ENCODE assay signal across 1 cellular context in the genomic region with DNA sequence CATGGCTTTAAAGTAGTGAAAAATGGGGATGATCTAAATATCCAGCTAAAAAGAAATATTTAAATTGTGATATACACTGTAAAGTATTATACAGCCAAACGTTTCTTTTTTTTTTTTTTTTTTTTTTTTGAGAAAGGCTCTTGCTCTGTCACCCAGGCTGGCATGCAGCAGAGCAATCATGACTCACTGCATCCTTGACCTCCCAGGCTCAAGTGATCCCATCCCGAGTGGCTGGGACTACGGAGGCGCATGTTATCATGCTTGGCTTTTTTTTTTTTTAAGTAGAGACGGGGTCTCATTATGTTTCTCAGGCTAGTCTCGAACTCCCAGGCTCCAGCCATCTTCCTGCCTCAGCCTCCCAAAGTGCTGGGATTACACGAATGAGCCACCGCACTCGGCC.
TF ChIP-seq lines count a peak whose summit lies in the region.

No MANE protein-coding gene starts in this region.

TF ChIP-seq in HEK293, 187 proteins besides CTCF, POLR2A, EP300 and RAD21 (continued from another document and continues in another):
- TF ChIP-seq, protein P1, sequence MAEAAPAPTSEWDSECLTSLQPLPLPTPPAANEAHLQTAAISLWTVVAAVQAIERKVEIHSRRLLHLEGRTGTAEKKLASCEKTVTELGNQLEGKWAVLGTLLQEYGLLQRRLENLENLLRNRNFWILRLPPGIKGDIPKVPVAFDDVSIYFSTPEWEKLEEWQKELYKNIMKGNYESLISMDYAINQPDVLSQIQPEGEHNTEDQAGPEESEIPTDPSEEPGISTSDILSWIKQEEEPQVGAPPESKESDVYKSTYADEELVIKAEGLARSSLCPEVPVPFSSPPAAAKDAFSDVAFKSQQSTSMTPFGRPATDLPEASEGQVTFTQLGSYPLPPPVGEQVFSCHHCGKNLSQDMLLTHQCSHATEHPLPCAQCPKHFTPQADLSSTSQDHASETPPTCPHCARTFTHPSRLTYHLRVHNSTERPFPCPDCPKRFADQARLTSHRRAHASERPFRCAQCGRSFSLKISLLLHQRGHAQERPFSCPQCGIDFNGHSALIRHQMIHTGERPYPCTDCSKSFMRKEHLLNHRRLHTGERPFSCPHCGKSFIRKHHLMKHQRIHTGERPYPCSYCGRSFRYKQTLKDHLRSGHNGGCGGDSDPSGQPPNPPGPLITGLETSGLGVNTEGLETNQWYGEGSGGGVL (tag by site-specific recombination; IDR thresholded peaks at IDR 0.05): no peak
- TF ChIP-seq MYNN (tag by site-specific recombination; IDR thresholded peaks at IDR 0.05; ENCODE audit: borderline replicate concordance): no peak
- no peak for TF ChIP-seq ZNF274 (IDR thresholded peaks at IDR 0.05; ENCODE audit: low read length)
- no peak for TF ChIP-seq ZNF274 (tag by site-specific recombination; IDR thresholded peaks at IDR 0.05; ENCODE audit: borderline replicate concordance)
- TF ChIP-seq ZNF473 (tag by site-specific recombination; IDR thresholded peaks at IDR 0.05): no peak
- TF ChIP-seq, protein P2, sequence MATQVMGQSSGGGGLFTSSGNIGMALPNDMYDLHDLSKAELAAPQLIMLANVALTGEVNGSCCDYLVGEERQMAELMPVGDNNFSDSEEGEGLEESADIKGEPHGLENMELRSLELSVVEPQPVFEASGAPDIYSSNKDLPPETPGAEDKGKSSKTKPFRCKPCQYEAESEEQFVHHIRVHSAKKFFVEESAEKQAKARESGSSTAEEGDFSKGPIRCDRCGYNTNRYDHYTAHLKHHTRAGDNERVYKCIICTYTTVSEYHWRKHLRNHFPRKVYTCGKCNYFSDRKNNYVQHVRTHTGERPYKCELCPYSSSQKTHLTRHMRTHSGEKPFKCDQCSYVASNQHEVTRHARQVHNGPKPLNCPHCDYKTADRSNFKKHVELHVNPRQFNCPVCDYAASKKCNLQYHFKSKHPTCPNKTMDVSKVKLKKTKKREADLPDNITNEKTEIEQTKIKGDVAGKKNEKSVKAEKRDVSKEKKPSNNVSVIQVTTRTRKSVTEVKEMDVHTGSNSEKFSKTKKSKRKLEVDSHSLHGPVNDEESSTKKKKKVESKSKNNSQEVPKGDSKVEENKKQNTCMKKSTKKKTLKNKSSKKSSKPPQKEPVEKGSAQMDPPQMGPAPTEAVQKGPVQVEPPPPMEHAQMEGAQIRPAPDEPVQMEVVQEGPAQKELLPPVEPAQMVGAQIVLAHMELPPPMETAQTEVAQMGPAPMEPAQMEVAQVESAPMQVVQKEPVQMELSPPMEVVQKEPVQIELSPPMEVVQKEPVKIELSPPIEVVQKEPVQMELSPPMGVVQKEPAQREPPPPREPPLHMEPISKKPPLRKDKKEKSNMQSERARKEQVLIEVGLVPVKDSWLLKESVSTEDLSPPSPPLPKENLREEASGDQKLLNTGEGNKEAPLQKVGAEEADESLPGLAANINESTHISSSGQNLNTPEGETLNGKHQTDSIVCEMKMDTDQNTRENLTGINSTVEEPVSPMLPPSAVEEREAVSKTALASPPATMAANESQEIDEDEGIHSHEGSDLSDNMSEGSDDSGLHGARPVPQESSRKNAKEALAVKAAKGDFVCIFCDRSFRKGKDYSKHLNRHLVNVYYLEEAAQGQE (tag by site-specific recombination; IDR thresholded peaks at IDR 0.05): no peak
- TF ChIP-seq, protein P3, sequence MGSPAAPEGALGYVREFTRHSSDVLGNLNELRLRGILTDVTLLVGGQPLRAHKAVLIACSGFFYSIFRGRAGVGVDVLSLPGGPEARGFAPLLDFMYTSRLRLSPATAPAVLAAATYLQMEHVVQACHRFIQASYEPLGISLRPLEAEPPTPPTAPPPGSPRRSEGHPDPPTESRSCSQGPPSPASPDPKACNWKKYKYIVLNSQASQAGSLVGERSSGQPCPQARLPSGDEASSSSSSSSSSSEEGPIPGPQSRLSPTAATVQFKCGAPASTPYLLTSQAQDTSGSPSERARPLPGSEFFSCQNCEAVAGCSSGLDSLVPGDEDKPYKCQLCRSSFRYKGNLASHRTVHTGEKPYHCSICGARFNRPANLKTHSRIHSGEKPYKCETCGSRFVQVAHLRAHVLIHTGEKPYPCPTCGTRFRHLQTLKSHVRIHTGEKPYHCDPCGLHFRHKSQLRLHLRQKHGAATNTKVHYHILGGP (tag by site-specific recombination; IDR thresholded peaks at IDR 0.05): no peak
- TF ChIP-seq ZNF175 (tag by site-specific recombination; IDR thresholded peaks at IDR 0.05): no peak
- TF ChIP-seq, protein P4, sequence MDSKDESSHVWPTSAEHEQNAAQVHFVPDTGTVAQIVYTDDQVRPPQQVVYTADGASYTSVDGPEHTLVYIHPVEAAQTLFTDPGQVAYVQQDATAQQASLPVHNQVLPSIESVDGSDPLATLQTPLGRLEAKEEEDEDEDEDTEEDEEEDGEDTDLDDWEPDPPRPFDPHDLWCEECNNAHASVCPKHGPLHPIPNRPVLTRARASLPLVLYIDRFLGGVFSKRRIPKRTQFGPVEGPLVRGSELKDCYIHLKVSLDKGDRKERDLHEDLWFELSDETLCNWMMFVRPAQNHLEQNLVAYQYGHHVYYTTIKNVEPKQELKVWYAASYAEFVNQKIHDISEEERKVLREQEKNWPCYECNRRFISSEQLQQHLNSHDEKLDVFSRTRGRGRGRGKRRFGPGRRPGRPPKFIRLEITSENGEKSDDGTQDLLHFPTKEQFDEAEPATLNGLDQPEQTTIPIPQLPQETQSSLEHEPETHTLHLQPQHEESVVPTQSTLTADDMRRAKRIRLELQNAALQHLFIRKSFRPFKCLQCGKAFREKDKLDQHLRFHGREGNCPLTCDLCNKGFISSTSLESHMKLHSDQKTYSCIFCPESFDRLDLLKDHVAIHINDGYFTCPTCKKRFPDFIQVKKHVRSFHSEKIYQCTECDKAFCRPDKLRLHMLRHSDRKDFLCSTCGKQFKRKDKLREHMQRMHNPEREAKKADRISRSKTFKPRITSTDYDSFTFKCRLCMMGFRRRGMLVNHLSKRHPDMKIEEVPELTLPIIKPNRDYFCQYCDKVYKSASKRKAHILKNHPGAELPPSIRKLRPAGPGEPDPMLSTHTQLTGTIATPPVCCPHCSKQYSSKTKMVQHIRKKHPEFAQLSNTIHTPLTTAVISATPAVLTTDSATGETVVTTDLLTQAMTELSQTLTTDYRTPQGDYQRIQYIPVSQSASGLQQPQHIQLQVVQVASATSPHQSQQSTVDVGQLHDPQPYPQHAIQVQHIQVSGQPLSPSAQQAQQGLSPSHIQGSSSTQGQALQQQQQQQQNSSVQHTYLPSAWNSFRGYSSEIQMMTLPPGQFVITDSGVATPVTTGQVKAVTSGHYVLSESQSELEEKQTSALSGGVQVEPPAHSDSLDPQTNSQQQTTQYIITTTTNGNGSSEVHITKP (tag by site-specific recombination; IDR thresholded peaks at IDR 0.05): peak; percentile 42; the same call in 1 of the 2 replicates
- TF ChIP-seq ZNF830 (tag by site-specific recombination; IDR thresholded peaks at IDR 0.05; ENCODE audit: low read depth): no peak
- TF ChIP-seq ZNF791 (tag by site-specific recombination; IDR thresholded peaks at IDR 0.05): no peak
- TF ChIP-seq, protein P5, sequence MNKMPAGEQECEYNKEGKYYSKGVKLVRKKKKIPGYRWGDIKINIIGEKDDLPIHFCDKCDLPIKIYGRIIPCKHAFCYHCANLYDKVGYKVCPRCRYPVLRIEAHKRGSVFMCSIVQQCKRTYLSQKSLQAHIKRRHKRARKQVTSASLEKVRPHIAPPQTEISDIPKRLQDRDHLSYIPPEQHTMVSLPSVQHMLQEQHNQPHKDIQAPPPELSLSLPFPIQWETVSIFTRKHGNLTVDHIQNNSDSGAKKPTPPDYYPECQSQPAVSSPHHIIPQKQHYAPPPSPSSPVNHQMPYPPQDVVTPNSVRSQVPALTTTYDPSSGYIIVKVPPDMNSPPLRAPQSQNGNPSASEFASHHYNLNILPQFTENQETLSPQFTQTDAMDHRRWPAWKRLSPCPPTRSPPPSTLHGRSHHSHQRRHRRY (tag by site-specific recombination; IDR thresholded peaks at IDR 0.05): no peak
- no peak for TF ChIP-seq HOXA7 (CRISPR knock-in tag; IDR thresholded peaks at IDR 0.05; ENCODE audit: borderline replicate concordance)
- TF ChIP-seq ZNF701 (tag by site-specific recombination; IDR thresholded peaks at IDR 0.05): no peak
- TF ChIP-seq, protein P6, sequence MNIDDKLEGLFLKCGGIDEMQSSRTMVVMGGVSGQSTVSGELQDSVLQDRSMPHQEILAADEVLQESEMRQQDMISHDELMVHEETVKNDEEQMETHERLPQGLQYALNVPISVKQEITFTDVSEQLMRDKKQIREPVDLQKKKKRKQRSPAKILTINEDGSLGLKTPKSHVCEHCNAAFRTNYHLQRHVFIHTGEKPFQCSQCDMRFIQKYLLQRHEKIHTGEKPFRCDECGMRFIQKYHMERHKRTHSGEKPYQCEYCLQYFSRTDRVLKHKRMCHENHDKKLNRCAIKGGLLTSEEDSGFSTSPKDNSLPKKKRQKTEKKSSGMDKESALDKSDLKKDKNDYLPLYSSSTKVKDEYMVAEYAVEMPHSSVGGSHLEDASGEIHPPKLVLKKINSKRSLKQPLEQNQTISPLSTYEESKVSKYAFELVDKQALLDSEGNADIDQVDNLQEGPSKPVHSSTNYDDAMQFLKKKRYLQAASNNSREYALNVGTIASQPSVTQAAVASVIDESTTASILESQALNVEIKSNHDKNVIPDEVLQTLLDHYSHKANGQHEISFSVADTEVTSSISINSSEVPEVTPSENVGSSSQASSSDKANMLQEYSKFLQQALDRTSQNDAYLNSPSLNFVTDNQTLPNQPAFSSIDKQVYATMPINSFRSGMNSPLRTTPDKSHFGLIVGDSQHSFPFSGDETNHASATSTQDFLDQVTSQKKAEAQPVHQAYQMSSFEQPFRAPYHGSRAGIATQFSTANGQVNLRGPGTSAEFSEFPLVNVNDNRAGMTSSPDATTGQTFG (tag by site-specific recombination; IDR thresholded peaks at IDR 0.05; ENCODE audit: borderline replicate concordance): no peak
- TF ChIP-seq, protein P7, sequence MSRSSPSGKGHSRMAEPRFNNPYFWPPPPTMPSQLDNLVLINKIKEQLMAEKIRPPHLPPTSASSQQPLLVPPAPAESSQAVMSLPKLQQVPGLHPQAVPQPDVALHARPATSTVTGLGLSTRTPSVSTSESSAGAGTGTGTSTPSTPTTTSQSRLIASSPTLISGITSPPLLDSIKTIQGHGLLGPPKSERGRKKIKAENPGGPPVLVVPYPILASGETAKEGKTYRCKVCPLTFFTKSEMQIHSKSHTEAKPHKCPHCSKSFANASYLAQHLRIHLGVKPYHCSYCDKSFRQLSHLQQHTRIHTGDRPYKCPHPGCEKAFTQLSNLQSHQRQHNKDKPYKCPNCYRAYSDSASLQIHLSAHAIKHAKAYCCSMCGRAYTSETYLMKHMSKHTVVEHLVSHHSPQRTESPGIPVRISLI (tag by site-specific recombination; IDR thresholded peaks at IDR 0.05): 0 out of 2 replicates have a peak, but pooled peaks have one; percentile 75
- TF ChIP-seq, protein P8, sequence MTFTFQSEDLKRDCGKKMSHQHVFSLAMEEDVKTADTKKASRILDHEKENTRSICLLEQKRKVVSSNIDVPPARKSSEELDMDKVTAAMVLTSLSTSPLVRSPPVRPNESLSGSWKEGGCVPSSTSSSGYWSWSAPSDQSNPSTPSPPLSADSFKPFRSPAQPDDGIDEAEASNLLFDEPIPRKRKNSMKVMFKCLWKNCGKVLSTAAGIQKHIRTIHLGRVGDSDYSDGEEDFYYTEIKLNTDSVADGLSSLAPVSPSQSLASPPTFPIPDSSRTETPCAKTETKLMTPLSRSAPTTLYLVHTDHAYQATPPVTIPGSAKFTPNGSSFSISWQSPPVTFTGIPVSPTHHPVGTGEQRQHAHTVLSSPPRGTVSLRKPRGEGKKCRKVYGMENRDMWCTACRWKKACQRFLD (tag by site-specific recombination; IDR thresholded peaks at IDR 0.05): no peak
- no peak for TF ChIP-seq SP7 (tag by site-specific recombination; IDR thresholded peaks at IDR 0.05)
- no peak for TF ChIP-seq MEIS1 (CRISPR knock-in tag; IDR thresholded peaks at IDR 0.05; ENCODE audit: borderline replicate concordance)
- TF ChIP-seq, protein P9, sequence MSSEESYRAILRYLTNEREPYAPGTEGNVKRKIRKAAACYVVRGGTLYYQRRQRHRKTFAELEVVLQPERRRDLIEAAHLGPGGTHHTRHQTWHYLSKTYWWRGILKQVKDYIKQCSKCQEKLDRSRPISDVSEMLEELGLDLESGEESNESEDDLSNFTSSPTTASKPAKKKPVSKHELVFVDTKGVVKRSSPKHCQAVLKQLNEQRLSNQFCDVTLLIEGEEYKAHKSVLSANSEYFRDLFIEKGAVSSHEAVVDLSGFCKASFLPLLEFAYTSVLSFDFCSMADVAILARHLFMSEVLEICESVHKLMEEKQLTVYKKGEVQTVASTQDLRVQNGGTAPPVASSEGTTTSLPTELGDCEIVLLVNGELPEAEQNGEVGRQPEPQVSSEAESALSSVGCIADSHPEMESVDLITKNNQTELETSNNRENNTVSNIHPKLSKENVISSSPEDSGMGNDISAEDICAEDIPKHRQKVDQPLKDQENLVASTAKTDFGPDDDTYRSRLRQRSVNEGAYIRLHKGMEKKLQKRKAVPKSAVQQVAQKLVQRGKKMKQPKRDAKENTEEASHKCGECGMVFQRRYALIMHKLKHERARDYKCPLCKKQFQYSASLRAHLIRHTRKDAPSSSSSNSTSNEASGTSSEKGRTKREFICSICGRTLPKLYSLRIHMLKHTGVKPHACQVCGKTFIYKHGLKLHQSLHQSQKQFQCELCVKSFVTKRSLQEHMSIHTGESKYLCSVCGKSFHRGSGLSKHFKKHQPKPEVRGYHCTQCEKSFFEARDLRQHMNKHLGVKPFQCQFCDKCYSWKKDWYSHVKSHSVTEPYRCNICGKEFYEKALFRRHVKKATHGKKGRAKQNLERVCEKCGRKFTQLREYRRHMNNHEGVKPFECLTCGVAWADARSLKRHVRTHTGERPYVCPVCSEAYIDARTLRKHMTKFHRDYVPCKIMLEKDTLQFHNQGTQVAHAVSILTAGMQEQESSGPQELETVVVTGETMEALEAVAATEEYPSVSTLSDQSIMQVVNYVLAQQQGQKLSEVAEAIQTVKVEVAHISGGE (tag by site-specific recombination; conservative IDR thresholded peaks at IDR 0.05; ENCODE audit: low read depth): no peak
- TF ChIP-seq ZBTB48 (tag by site-specific recombination; IDR thresholded peaks at IDR 0.05): no peak
- TF ChIP-seq ZNF2 (tag by site-specific recombination; IDR thresholded peaks at IDR 0.05): no peak
- no peak for TF ChIP-seq ZNF138 (tag by site-specific recombination; IDR thresholded peaks at IDR 0.05; ENCODE audit: borderline replicate concordance)
- no peak for TF ChIP-seq GLI4 (tag by site-specific recombination; IDR thresholded peaks at IDR 0.05)
- TF ChIP-seq REPIN1 (tag by site-specific recombination; IDR thresholded peaks at IDR 0.05; ENCODE audit: low read depth): no peak
- no peak for TF ChIP-seq ZNF423 (tag by site-specific recombination; IDR thresholded peaks at IDR 0.05)
- no peak for TF ChIP-seq ZNF530 (tag by site-specific recombination; IDR thresholded peaks at IDR 0.05; ENCODE audit: low read depth)
- TF ChIP-seq, protein P10, sequence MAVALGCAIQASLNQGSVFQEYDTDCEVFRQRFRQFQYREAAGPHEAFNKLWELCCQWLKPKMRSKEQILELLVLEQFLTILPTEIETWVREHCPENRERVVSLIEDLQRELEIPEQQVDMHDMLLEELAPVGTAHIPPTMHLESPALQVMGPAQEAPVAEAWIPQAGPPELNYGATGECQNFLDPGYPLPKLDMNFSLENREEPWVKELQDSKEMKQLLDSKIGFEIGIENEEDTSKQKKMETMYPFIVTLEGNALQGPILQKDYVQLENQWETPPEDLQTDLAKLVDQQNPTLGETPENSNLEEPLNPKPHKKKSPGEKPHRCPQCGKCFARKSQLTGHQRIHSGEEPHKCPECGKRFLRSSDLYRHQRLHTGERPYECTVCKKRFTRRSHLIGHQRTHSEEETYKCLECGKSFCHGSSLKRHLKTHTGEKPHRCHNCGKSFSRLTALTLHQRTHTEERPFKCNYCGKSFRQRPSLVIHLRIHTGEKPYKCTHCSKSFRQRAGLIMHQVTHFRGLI (tag by site-specific recombination; IDR thresholded peaks at IDR 0.05): no peak
- TF ChIP-seq ZNF658 (tag by site-specific recombination; IDR thresholded peaks at IDR 0.05): no peak
- TF ChIP-seq IKZF3 (tag by site-specific recombination; IDR thresholded peaks at IDR 0.05): 0 out of 2 replicates have a peak, but pooled peaks have one; percentile 18
- TF ChIP-seq ZXDB (tag by site-specific recombination; IDR thresholded peaks at IDR 0.05): no peak
- no peak for TF ChIP-seq ZNF121 (tag by site-specific recombination; IDR thresholded peaks at IDR 0.05)
- TF ChIP-seq GFI1B (tag by site-specific recombination; IDR thresholded peaks at IDR 0.05): no peak
